In the genomic region with DNA sequence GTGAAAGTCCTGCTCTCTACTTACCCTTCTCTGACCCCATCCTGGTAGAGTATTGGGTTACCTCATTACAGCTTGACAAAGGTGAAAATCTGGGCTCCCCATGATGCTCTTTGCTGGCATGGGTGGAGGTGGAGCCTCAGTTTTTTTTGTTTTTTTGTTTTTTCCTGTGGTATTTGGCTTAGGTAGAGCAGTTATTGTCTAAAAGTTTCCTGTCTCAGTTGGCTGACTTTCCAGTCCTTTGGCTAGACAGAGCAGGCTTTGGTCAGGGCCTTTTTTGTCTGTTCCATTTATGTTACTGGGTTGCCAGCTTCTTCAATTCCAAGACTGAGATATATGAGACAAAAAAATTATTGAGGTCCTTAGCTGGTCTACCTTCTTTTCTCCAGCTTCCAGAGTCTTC, we compare ENCODE assay signal across 26 cellular contexts.
"Had no signal": no experiment of that assay in that cellular context is flagged by ENCODE, and none has a peak within 500 bp of the region (broad histone marks: within the 10 kb centered on the region; RNA-seq: fewer than 3 reads in every experiment).

No MANE protein-coding gene starts in this region.

- H3K4me1 Mint-ChIP-seq: natural killer cell; nephron progenitor cell; stimulated activated naive B cell treated with anti-CD40 and anti-IgM and Interleukin-4, amounts not matched to agents 10 μg/mL and 1 μg/mL and 100 μg/mL, for 72 hours had no signal

- H3K27ac ChIP-seq: left lung, neural progenitor cell, neutrophil, parathyroid adenoma, skin epidermis, stomach, suprapubic skin, thoracic aorta, transverse colon, upper lobe of left lung, vagina had no signal

- H3K4me1 ChIP-seq: left lung, parathyroid adenoma, psoas muscle, stomach, suprapubic skin, transverse colon, upper lobe of left lung, vagina had no signal

- H3K9me3 ChIP-seq: left lung, neutrophil, psoas muscle, stomach, suprapubic skin, thoracic aorta, transverse colon, upper lobe of left lung, vagina had no signal

- H3K36me3 Mint-ChIP-seq: natural killer cell; neural progenitor cell; stimulated activated naive B cell treated with anti-CD40 and anti-IgM and Interleukin-4, amounts not matched to agents 10 μg/mL and 1 μg/mL and 100 μg/mL, for 72 hours had no signal

- H3K9ac ChIP-seq: neural progenitor cell, parathyroid adenoma had no signal

- DNase-seq: hippocampal formation; kidney glomerular epithelial cell; left colon; left lung; natural killer cell; nephron progenitor cell; occipital lobe; psoas muscle; stimulated activated CD4-positive, alpha-beta T cell treated with anti-CD3 and anti-CD28 coated beads, Interleukin-12 subunit alpha, Interleukin-12 subunit beta, amount 100 ng/mL, for 4 hours; stimulated activated CD4-positive, alpha-beta T cell treated with anti-CD3 and anti-CD28 coated beads, Interleukin-15, amount 100 ng/mL, for 24 hours; stimulated activated CD4-positive, alpha-beta T cell treated with anti-CD3 and anti-CD28 coated beads, Interleukin-2, amount 100 ng/mL, for 24 hours; stimulated activated CD4-positive, alpha-beta T cell treated with anti-CD3 and anti-CD28 coated beads, Interleukin-4, amount 100 ng/mL, for 1 hour; stimulated activated naive B cell treated with anti-CD40 and anti-IgM and Interleukin-4, amounts not matched to agents 10 μg/mL and 1 μg/mL and 100 μg/mL, for 72 hours; stimulated activated naive CD8-positive, alpha-beta T cell treated with anti-CD3 and anti-CD28 coated beads, Interleukin-15, Interleukin-2, amounts not matched to agents 100 U/mL and 50 U/mL, for 24 hours; stomach; transverse colon; upper lobe of left lung had no signal

- ATAC-seq: left colon; left lung; natural killer cell; psoas muscle; sciatic nerve; stimulated activated naive B cell treated with anti-CD40 and anti-IgM and Interleukin-4, amounts not matched to agents 10 μg/mL and 1 μg/mL and 100 μg/mL, for 72 hours; stimulated activated naive CD8-positive, alpha-beta T cell treated with anti-CD3 and anti-CD28 coated beads, Interleukin-15, Interleukin-2, amounts not matched to agents 100 U/mL and 50 U/mL, for 24 hours had no signal

- H3K27ac Mint-ChIP-seq: natural killer cell; nephron progenitor cell; neural progenitor cell; stimulated activated naive B cell treated with anti-CD40 and anti-IgM and Interleukin-4, amounts not matched to agents 10 μg/mL and 1 μg/mL and 100 μg/mL, for 72 hours had no signal

- H3K36me3 ChIP-seq: left lung, neural progenitor cell, neutrophil, stomach, suprapubic skin, thoracic aorta, transverse colon, upper lobe of left lung, vagina had no signal

- H3K4me3 Mint-ChIP-seq: natural killer cell; nephron progenitor cell; neural progenitor cell; stimulated activated naive B cell treated with anti-CD40 and anti-IgM and Interleukin-4, amounts not matched to agents 10 μg/mL and 1 μg/mL and 100 μg/mL, for 72 hours had no signal

- H3K9me3 Mint-ChIP-seq: nephron progenitor cell had no signal

- H3K27me3 ChIP-seq: left lung, neural progenitor cell, neutrophil, stomach, suprapubic skin, transverse colon, upper lobe of left lung, vagina had no signal

- H3K4me3 ChIP-seq: left lung, lung, neural progenitor cell, psoas muscle, skin epidermis, stomach, suprapubic skin, thoracic aorta, transverse colon, upper lobe of left lung, vagina had no signal
